Comparison of ENCODE assay signal across 2 cellular contexts in the genomic region with DNA sequence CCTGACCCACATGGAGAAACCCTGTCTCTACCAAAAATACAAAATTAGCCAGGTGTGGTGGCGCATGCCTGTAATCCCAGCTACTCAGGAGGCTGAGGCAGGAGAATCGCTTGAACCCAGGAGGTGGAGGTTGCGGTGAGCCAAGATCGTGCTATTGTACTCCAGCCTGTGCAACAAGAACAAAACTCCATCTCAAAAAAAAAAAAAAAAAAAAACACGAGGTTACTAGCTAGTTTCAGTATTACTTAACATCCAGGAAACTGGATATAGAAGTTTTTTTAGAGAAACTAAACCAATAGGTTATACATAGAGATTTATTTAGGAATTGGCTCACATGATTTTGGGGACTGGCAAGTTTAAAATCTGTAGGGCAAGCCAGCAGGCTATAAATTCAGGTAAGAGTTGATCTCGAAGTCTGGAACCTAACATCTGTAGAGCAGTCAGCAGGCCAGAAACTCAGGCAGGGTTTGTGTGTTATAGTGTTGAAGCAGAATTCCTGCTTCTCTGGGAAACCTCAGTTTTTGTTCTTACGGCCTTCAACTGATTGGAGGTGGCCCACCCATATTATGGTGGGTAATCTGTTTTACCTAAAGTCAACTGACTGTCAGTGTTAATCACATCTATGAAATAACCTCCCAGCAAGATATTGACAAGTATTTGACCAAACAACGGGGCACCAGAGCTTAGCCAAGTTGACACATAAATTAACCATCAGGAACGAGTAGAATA. TPM values are rescaled to one million over a fixed set of nuclear protein-coding genes. Genes with fewer than 3 reads are reported as not detected.
"Had no signal": no experiment of that assay in that cellular context is flagged by ENCODE, and none has a peak within 500 bp of the region (broad histone marks: within the 10 kb centered on the region; RNA-seq: fewer than 3 reads in every experiment).

No MANE protein-coding gene starts in this region.

RNA-seq across cellular contexts. Expression of gene GGT5, which starts 3.8 kb away (rescaled TPM):
- total RNA-seq: bronchial epithelial cell had no signal

RNA-seq across cellular contexts. Expression of gene SUSD2, which starts 59.8 kb away (rescaled TPM):
- total RNA-seq: occipital lobe had no signal
